ENCODE assay signal across 8 cellular contexts in genomic region chr9:87148391-87149237, GRCh38.
DNase-seq lines count a peak whose midpoint lies in the region; ATAC-seq and TF ChIP-seq lines count a peak whose summit lies in the region.

No MANE protein-coding gene starts in this region.

- no peaks in the 10 kb centered on the region for H3K36me3 ChIP-seq in adrenal gland (replicated peaks in 1 of 2)
- no peaks in the 10 kb centered on the region for H3K36me3 ChIP-seq in cardiac muscle cell
- H3K36me3 ChIP-seq in Karpas-422 (ENCODE audit: insufficient read depth, low read length): no peaks in the 10 kb centered on the region

- H3K27ac ChIP-seq in adrenal gland (peak overlapping the region in 4 of 5 donors; percentile 18 to 83 (median 62)), cardiac muscle cell (no peak overlapping the region), Karpas-422 (ENCODE audit: low read length) (no peak overlapping the region)

- H3K4me1 Mint-ChIP-seq in activated naive CD4-positive, alpha-beta T cell treated with anti-CD3 and anti-CD28 coated beads for 36 hours (ENCODE audit: low read depth): peaks cover 2% of the 10 kb centered on the region

- H3K9me2 ChIP-seq in Karpas-422 (replicated peaks; ENCODE audit: insufficient read depth, low read length): no peaks in the 10 kb centered on the region

- peak overlapping the region in 2 of 4 donors; percentile 34 to 35 for H3K4me3 ChIP-seq in adrenal gland
- H3K4me3 ChIP-seq in cardiac muscle cell: no peak overlapping the region
- H3K4me3 ChIP-seq in Karpas-422 (ENCODE audit: low read length): no peak overlapping the region

- H3K27me3 Mint-ChIP-seq in activated naive CD4-positive, alpha-beta T cell treated with anti-CD3 and anti-CD28 coated beads for 36 hours (ENCODE audit: low read depth): peaks cover 58% of the 10 kb centered on the region

- H3K27me3 ChIP-seq in adrenal gland (no peaks in the 10 kb centered on the region), cardiac muscle cell (no peaks in the 10 kb centered on the region), Karpas-422 (ENCODE audit: low read length) (no peaks in the 10 kb centered on the region)

- no peak overlapping the region for H3K9ac ChIP-seq in Karpas-422 (ENCODE audit: low read length)

- no peak overlapping the region for H3K27ac Mint-ChIP-seq in activated naive CD4-positive, alpha-beta T cell treated with anti-CD3 and anti-CD28 coated beads for 36 hours

- CTCF ChIA-PET in activated naive CD4-positive, alpha-beta T cell treated with anti-CD3 and anti-CD28 coated beads for 36 hours (lab: Charles Lee): no interaction called here
- CTCF ChIA-PET in GM10248 (lab: Yijun Ruan, JAX): no interaction called here

- peaks cover 4 to 12% of the 10 kb centered on the region in 2 donors for H3K4me1 ChIP-seq in adrenal gland (replicated peaks in 1 of 2)
- H3K4me1 ChIP-seq in cardiac muscle cell (ENCODE audit: low read depth): no peaks in the 10 kb centered on the region
- H3K4me1 ChIP-seq in Karpas-422 (ENCODE audit: low read length): no peaks in the 10 kb centered on the region

- ATAC-seq in GM18519 (IDR thresholded peaks at IDR 0.05; ENCODE audit: low FRiP score, unreplicated experiment): no peak

- no peaks in the 10 kb centered on the region for H3K9me3 ChIP-seq in adrenal gland (replicated peaks in 1 of 3)
- no peaks in the 10 kb centered on the region for H3K9me3 ChIP-seq in cardiac muscle cell (ENCODE audit: low read depth)
- no peaks in the 10 kb centered on the region for H3K9me3 ChIP-seq in Karpas-422 (ENCODE audit: low read length)

- TF ChIP-seq POLR2A in adrenal gland (IDR thresholded peaks at IDR 0.05): no peak

- H3K4me2 ChIP-seq in Karpas-422 (ENCODE audit: low read depth, low read length, poor library complexity, severe bottlenecking): no peak overlapping the region

- H3K9me3 Mint-ChIP-seq in activated naive CD4-positive, alpha-beta T cell treated with anti-CD3 and anti-CD28 coated beads for 36 hours: peaks cover 5% of the 10 kb centered on the region

- peak overlapping the region; percentile 41 for H3K4me3 Mint-ChIP-seq in activated naive CD4-positive, alpha-beta T cell treated with anti-CD3 and anti-CD28 coated beads for 36 hours

- no peaks in the 10 kb centered on the region for H4K20me1 ChIP-seq in Karpas-422 (ENCODE audit: insufficient read depth, low read depth, low read length)

- no peaks in the 10 kb centered on the region for H3K36me3 Mint-ChIP-seq in activated naive CD4-positive, alpha-beta T cell treated with anti-CD3 and anti-CD28 coated beads for 36 hours (ENCODE audit: low read depth)

- DNase-seq in activated naive CD4-positive, alpha-beta T cell treated with anti-CD3 and anti-CD28 coated beads for 36 hours: no peak
- no peak for DNase-seq in activated naive CD4-positive, alpha-beta T cell treated with Interleukin-2 at 50 U/mL for 16 hours
- DNase-seq in adrenal gland: peak; percentile 47 to 81 (median 69)
- DNase-seq in cardiac muscle cell (ENCODE audit: low read depth in 1 of 2, low spot score in 1 of 2): peak; percentile 49 to 90
- peak in 55 of 56 donors; percentile 14 to 89 (median 78) for DNase-seq in nucleus accumbens (lab: John Stamatoyannopoulos, UW)
- DNase-seq in GM10248 (ENCODE audit: extremely low spot score): no peak
- no peak for DNase-seq in Karpas-422

- no peaks in the 10 kb centered on the region for H3K79me2 ChIP-seq in Karpas-422 (ENCODE audit: low read length)

- WGBS in adrenal gland, 4 donors: 22 to 26% (median 22%) methylated on average over 40 to 51 of the region's 51 CpGs

- POLR2A ChIA-PET in GM10248 (lab: Yijun Ruan, JAX): no interaction called here

- intact Hi-C loops in activated naive CD4-positive, alpha-beta T cell treated with anti-CD3 and anti-CD28 coated beads for 36 hours (cut with micrococcal nuclease): no loop called here
- intact Hi-C loops in adrenal gland (cut with DNase I): no loop called here

- no peak overlapping the region for H2AFZ ChIP-seq in Karpas-422 (ENCODE audit: low read length)

- TF ChIP-seq CTCF in adrenal gland (IDR thresholded peaks at IDR 0.05): peak in 3 of 6 experiments; percentile 7 to 25 (median 8)
- TF ChIP-seq CTCF in cardiac muscle cell (IDR thresholded peaks at IDR 0.05; ENCODE audit: low read depth, low read length): peak; percentile 29
- TF ChIP-seq CTCF in GM10248 (IDR thresholded peaks at IDR 0.05; ENCODE audit: control extremely low read depth, extremely low read depth, low read depth, missing control alignments): no peak

Comparison
In these comparisons a context has a peak if more than half of its experiments do, and no peak if none do; other contexts are left out.
1. DNase-seq: peak in adrenal gland (7 of 7), cardiac muscle cell (2 of 2) and nucleus accumbens (55 of 56); none in activated naive CD4-positive, alpha-beta T cell treated with anti-CD3 and anti-CD28 coated beads for 36 hours (single experiment), activated naive CD4-positive, alpha-beta T cell treated with Interleukin-2 at 50 U/mL for 16 hours (single experiment), GM10248 (single experiment) and Karpas-422 (single experiment).
2. H3K27ac ChIP-seq: peak in adrenal gland (4 of 5); none in cardiac muscle cell (single experiment) and Karpas-422 (single experiment).